1 cellular context compared by ENCODE assay signal in genomic region chr2:88136817-88137216, GRCh38.
TF ChIP-seq lines count a peak whose summit lies in the region.

No MANE protein-coding gene starts in this region.

TF ChIP-seq in HepG2, 621 proteins besides CTCF, POLR2A, EP300 and RAD21 (continued from another document and continues in another):
- TF ChIP-seq ARID4A (CRISPR knock-in tag; IDR thresholded peaks at IDR 0.05; ENCODE audit: borderline replicate concordance) (0 out of 2 replicates have a peak, but pooled peaks have one; percentile 30), NFKB2 (CRISPR knock-in tag; IDR thresholded peaks at IDR 0.05; ENCODE audit: borderline replicate concordance) (no peak), MED13 (CRISPR knock-in tag; IDR thresholded peaks at IDR 0.05) (no peak), MED8 (CRISPR knock-in tag; IDR thresholded peaks at IDR 0.05; ENCODE audit: insufficient replicate concordance) (peak; percentile 41), REPIN1 (CRISPR knock-in tag; IDR thresholded peaks at IDR 0.05; ENCODE audit: borderline replicate concordance, low read depth) (peak; percentile 40; the same call in 1 of the 2 replicates), ZNF256 (CRISPR knock-in tag; conservative IDR thresholded peaks at IDR 0.05) (no peak), ZNF503 (CRISPR knock-in tag; IDR thresholded peaks at IDR 0.05) (no peak), ZNF816 (CRISPR knock-in tag; IDR thresholded peaks at IDR 0.05; ENCODE audit: borderline replicate concordance) (no peak), ZBTB34 (CRISPR knock-in tag; IDR thresholded peaks at IDR 0.05) (0 out of 2 replicates have a peak, but pooled peaks have one; percentile 20), CHD2 (IDR thresholded peaks at IDR 0.05; ENCODE audit: low read depth, low read length) (no peak), LBX2 (CRISPR knock-in tag; IDR thresholded peaks at IDR 0.05; ENCODE audit: borderline replicate concordance) (no peak), HNRNPLL (IDR thresholded peaks at IDR 0.05; ENCODE audit: low read depth, low read length, poor library complexity, severe bottlenecking) (no peak), ZFP41 (CRISPR knock-in tag; IDR thresholded peaks at IDR 0.05; ENCODE audit: borderline replicate concordance) (no peak), ZNF709 (CRISPR knock-in tag; IDR thresholded peaks at IDR 0.05) (no peak), GFI1 (CRISPR knock-in tag; IDR thresholded peaks at IDR 0.05; ENCODE audit: borderline replicate concordance) (no peak), NAIF1 (CRISPR knock-in tag; IDR thresholded peaks at IDR 0.05; ENCODE audit: borderline replicate concordance) (no peak), HNRNPUL1 (IDR thresholded peaks at IDR 0.05; ENCODE audit: low read depth, low read length) (no peak), ATF6 (CRISPR knock-in tag; conservative IDR thresholded peaks at IDR 0.05) (no peak), AGO1 (IDR thresholded peaks at IDR 0.05; ENCODE audit: low read depth, low read length, poor library complexity, severe bottlenecking) (no peak), ZNF264 (CRISPR knock-in tag; IDR thresholded peaks at IDR 0.05) (no peak), ZNF577 (CRISPR knock-in tag; IDR thresholded peaks at IDR 0.05; ENCODE audit: borderline replicate concordance, low read depth) (no peak), ZNF3 (CRISPR knock-in tag; IDR thresholded peaks at IDR 0.05) (no peak; the same call in 1 of the 2 replicates), ZMYM3 (CRISPR knock-in tag; IDR thresholded peaks at IDR 0.05) (peak; percentile 64; the same call in 1 of the 2 replicates), ZNF326 (CRISPR knock-in tag; IDR thresholded peaks at IDR 0.05; ENCODE audit: borderline replicate concordance) (no peak), ZNF225 (CRISPR knock-in tag; IDR thresholded peaks at IDR 0.05) (no peak), ATF1 (CRISPR knock-in tag; IDR thresholded peaks at IDR 0.05) (no peak), POLR2AphosphoS5 (IDR thresholded peaks at IDR 0.05; ENCODE audit: low read depth, low read length) (0 out of 2 replicates have a peak, but pooled peaks have one; percentile 27), ZZZ3 (CRISPR knock-in tag; IDR thresholded peaks at IDR 0.05; ENCODE audit: borderline replicate concordance) (no peak), ZNF547 (CRISPR knock-in tag; IDR thresholded peaks at IDR 0.05) (no peak), ZNF33A (CRISPR knock-in tag; IDR thresholded peaks at IDR 0.05; ENCODE audit: borderline replicate concordance) (no peak), ZBTB20 (CRISPR knock-in tag; IDR thresholded peaks at IDR 0.05; ENCODE audit: borderline replicate concordance, low read depth) (no peak; the same call in 1 of the 2 replicates), ZMYM4 (CRISPR knock-in tag; IDR thresholded peaks at IDR 0.05) (peak; percentile 53), HDAC2 (CRISPR knock-in tag; IDR thresholded peaks at IDR 0.05) (0 out of 2 replicates have a peak, but pooled peaks have one; percentile 57), EED (CRISPR knock-in tag; IDR thresholded peaks at IDR 0.05) (no peak), GTF3A (CRISPR knock-in tag; conservative IDR thresholded peaks at IDR 0.05) (no peak), MAX (IDR thresholded peaks at IDR 0.05) (peak; percentile 95), ZSCAN9 (CRISPR knock-in tag; IDR thresholded peaks at IDR 0.05; ENCODE audit: borderline replicate concordance) (no peak), ZBTB4 (CRISPR knock-in tag; IDR thresholded peaks at IDR 0.05; ENCODE audit: borderline replicate concordance) (no peak), ZNF724P (CRISPR knock-in tag; IDR thresholded peaks at IDR 0.05; ENCODE audit: borderline replicate concordance) (no peak), ATF7-NPFF (CRISPR knock-in tag; IDR thresholded peaks at IDR 0.05; ENCODE audit: low read depth) (no peak), ETV6 (CRISPR knock-in tag; conservative IDR thresholded peaks at IDR 0.05) (no peak), ZNF230 (CRISPR knock-in tag; IDR thresholded peaks at IDR 0.05) (no peak), ZSCAN31 (CRISPR knock-in tag; IDR thresholded peaks at IDR 0.05; ENCODE audit: low read depth) (no peak), CEBPZ (IDR thresholded peaks at IDR 0.05; ENCODE audit: low read length) (no peak), ZNF713 (CRISPR knock-in tag; IDR thresholded peaks at IDR 0.05) (no peak), SP4 (CRISPR knock-in tag; IDR thresholded peaks at IDR 0.05) (0 out of 2 replicates have a peak, but pooled peaks have one; percentile 38)
